6 cellular contexts compared by ENCODE assay signal in genomic region chr12:48998497-48999353, GRCh38. TPM values are rescaled to one million over a fixed set of nuclear protein-coding genes. Genes with fewer than 3 reads are reported as not detected.
DNase-seq lines count a peak whose midpoint lies in the region; ATAC-seq lines count a peak whose summit lies in the region.

No MANE protein-coding gene starts in this region.

- H3K4me1 ChIP-seq in SJSA1 (replicated peaks) (peaks cover 32% of the 10 kb centered on the region), subcutaneous abdominal adipose tissue (ENCODE audit: control insufficient read depth in 5 of 5, insufficient read depth in 5 of 5, low read length in 5 of 5) (peaks cover 2 to 44% (median 39%) of the 10 kb centered on the region in 5 donors)

- intact Hi-C loops in head of caudate nucleus (cut with DNase I): no loop called here

- peaks cover 28% of the 10 kb centered on the region for H3K36me3 ChIP-seq in SJSA1
- H3K36me3 ChIP-seq in subcutaneous abdominal adipose tissue (ENCODE audit: control insufficient read depth in 5 of 5, insufficient read depth in 5 of 5, low read length in 5 of 5): peaks cover 0 to 36% (median 31%) of the 10 kb centered on the region in 5 donors

- peak overlapping the region in 1 of 5 donors; percentile 43 for H3K9ac ChIP-seq in subcutaneous abdominal adipose tissue (ENCODE audit: low read length in 5 of 5)

- DNase-seq in SJSA1 (ENCODE audit: low read depth in 1 of 2, low spot score in 2 of 2) (no peak), head of caudate nucleus (peak in 32 of 42 donors; percentile 30 to 85 (median 63)), SKM-1 (lab: John Stamatoyannopoulos, UW; ENCODE audit: unreplicated experiment) (no peak)

- ATAC-seq in GM21515 (IDR thresholded peaks at IDR 0.05; ENCODE audit: unreplicated experiment) (peak; percentile 2), HG03439 (IDR thresholded peaks at IDR 0.05; ENCODE audit: unreplicated experiment) (no peak)

- no peaks in the 10 kb centered on the region for H3K9me3 ChIP-seq in SJSA1 (replicated peaks)
- H3K9me3 ChIP-seq in subcutaneous abdominal adipose tissue (ENCODE audit: control insufficient read depth in 5 of 5, low read length in 5 of 5): no peaks in the 10 kb centered on the region

- H3K27ac ChIP-seq in SJSA1: no peak overlapping the region
- H3K27ac ChIP-seq in subcutaneous abdominal adipose tissue (ENCODE audit: low read depth, low read length): no peak overlapping the region

- H3K4me3 ChIP-seq in SJSA1 (peak overlapping the region; percentile 48), subcutaneous abdominal adipose tissue (ENCODE audit: low read depth in 1 of 5, low read length in 5 of 5) (peak overlapping the region; percentile 38 to 65 (median 53))

- no peaks in the 10 kb centered on the region for H3K27me3 ChIP-seq in SJSA1 (replicated peaks)
- peaks cover 22 to 63% (median 29%) of the 10 kb centered on the region in 5 donors for H3K27me3 ChIP-seq in subcutaneous abdominal adipose tissue (ENCODE audit: control insufficient read depth in 5 of 5, insufficient read depth in 4 of 5, low read length in 5 of 5)

RNA-seq across cellular contexts. Expression of gene DDN, which starts 0.5 kb away (rescaled TPM):
- 0.34 TPM in 1 of 2 replicates, not detected in the other for total RNA-seq in SJSA1 (2014; rRNA removed; shearing (Covaris generic))

RNA-seq across cellular contexts. Expression of gene PRKAG1, which starts 19.9 kb away (rescaled TPM):
- total RNA-seq in SJSA1 (2014; rRNA removed; shearing (Covaris generic)): 36.4 and 47.3 TPM in 2 replicates

RNA-seq across cellular contexts. Expression of gene WNT1, which starts 20.6 kb away (rescaled TPM):
- total RNA-seq in SJSA1 (2014; rRNA removed; shearing (Covaris generic)): not detected in 2 replicates

RNA-seq across cellular contexts. Expression of gene WNT10B, which starts 27.2 kb away (rescaled TPM):
- total RNA-seq in SJSA1 (2014; rRNA removed; shearing (Covaris generic)): 0.13 TPM in 1 of 2 replicates, not detected in the other

RNA-seq across cellular contexts. Expression of gene ARF3, which starts 41.4 kb away (rescaled TPM):
- 57.7 and 64.5 TPM in 2 replicates for total RNA-seq in SJSA1 (2014; rRNA removed; shearing (Covaris generic))

Comparison
In these comparisons a context has a peak if more than half of its experiments do, and no peak if none do; other contexts are left out.
1. DNase-seq: peak in head of caudate nucleus (32 of 42); none in SJSA1 (0 of 2) and SKM-1 (single experiment).